18 cellular contexts compared by ENCODE assay signal in the genomic region with DNA sequence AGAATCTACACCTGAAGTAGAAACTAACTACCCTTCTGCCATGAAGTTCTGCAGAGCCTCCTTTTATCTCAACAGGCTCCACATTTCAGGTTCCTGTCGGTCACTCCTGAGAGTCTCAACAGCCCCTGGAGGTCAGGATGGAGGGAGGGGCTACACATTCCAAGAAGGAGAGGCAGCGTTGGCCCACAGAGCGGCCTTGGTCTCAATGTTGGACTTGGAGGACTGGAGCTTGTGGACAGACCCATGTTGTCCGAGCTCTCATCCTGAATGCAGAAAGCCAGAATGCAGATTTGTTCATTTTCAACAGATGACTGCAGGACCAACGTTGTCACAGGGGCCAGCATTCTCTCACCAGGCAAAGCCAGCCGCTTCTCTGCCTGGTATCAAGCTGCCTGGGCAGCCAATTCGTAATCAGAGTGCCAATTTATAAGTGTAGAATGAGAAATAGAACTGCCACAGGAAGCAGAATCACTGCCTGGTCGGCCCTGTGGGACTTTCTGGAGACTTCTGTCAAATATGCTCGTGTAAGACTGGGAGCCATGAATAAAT.
"Had no signal": no experiment of that assay in that cellular context is flagged by ENCODE, and none has a peak within 500 bp of the region (broad histone marks: within the 10 kb centered on the region; RNA-seq: fewer than 3 reads in every experiment).

No MANE protein-coding gene starts in this region.

- H2AFZ ChIP-seq: neural progenitor cell had no signal

- H3K4me1 ChIP-seq: left lung, sigmoid colon had no signal

- H3K27me3 ChIP-seq: cardiac muscle cell, dorsolateral prefrontal cortex, left lung, neural progenitor cell, sigmoid colon, upper lobe of right lung had no signal

- H3K4me2 ChIP-seq: neural progenitor cell had no signal

- H3K36me3 ChIP-seq: cardiac muscle cell, left lung, neural progenitor cell, sigmoid colon, upper lobe of right lung, WERI-Rb-1 had no signal

- ATAC-seq: left lung; stimulated activated naive B cell treated with anti-CD40 and anti-IgM and Interleukin-4, amounts not matched to agents 10 μg/mL and 1 μg/mL and 100 μg/mL, for 72 hours; upper lobe of right lung had no signal

- H3K9me3 ChIP-seq: left lung, sigmoid colon, upper lobe of right lung had no signal

- H3K4me3 ChIP-seq: cardiac muscle cell, dorsolateral prefrontal cortex, left lung, neural progenitor cell, sigmoid colon, upper lobe of right lung had no signal

- H3K27ac ChIP-seq: cardiac muscle cell, epithelial cell of prostate, left lung, neural progenitor cell, sigmoid colon, upper lobe of right lung, WERI-Rb-1 had no signal

- DNase-seq: activated CD4-positive, alpha-beta T cell treated with anti-CD3 and anti-CD28 coated beads for 1 hour; activated naive CD4-positive, alpha-beta T cell; activated naive CD8-positive, alpha-beta T cell treated with anti-CD3 and anti-CD28 coated beads for 36 hours; amniotic stem cell; endodermal cell; foreskin fibroblast; kidney; left lung; mammary epithelial cell; sigmoid colon; stimulated activated CD4-positive, alpha-beta T cell treated with anti-CD3 and anti-CD28 coated beads, Interleukin-4, amount 100 ng/mL, for 24 hours; stimulated activated naive B cell treated with anti-CD40 and anti-IgM and Interleukin-4, amounts not matched to agents 10 μg/mL and 1 μg/mL and 100 μg/mL, for 72 hours; upper lobe of right lung; WERI-Rb-1 had no signal
